19 cellular contexts compared by ENCODE assay signal in genomic region chr10:28849821-28850220, GRCh38.
"Had no signal": no experiment of that assay in that cellular context is flagged by ENCODE, and none has a peak within 500 bp of the region (broad histone marks: within the 10 kb centered on the region; RNA-seq: fewer than 3 reads in every experiment).

No MANE protein-coding gene starts in this region.

- H3K36me3 ChIP-seq: left ventricle myocardium inferior, right lobe of liver, vagina had no signal

- H3K27me3 ChIP-seq: right lobe of liver, vagina had no signal

- H3K4me3 ChIP-seq: left ventricle myocardium inferior, lung, right lobe of liver, vagina had no signal

- H3K4me1 ChIP-seq: right lobe of liver, vagina had no signal

- DNase-seq: activated CD4-positive, alpha-beta memory T cell treated with anti-CD3 and anti-CD28 coated beads for 36 hours; activated CD4-positive, alpha-beta T cell treated with anti-CD3 and anti-CD28 coated beads, Interleukin-2, amount 10 ng/mL, durations not matched to agents 24 days and 14 days; activated CD4-positive, CD25-positive, alpha-beta regulatory T cell treated with anti-CD3 and anti-CD28 coated beads, Interleukin-2, amount 50 U/mL, for 72 hours; activated CD8-positive, alpha-beta memory T cell treated with anti-CD3 and anti-CD28 coated beads, Interleukin-2, amount 50 U/mL, for 4 hours; activated gamma-delta T cell; activated naive CD4-positive, alpha-beta T cell treated with anti-CD3 and anti-CD28 coated beads, Interleukin-2, amount 10 ng/mL, durations not matched to agents 7 days and 5 days; activated naive CD8-positive, alpha-beta T cell treated with anti-CD3 and anti-CD28 coated beads, Interleukin-2, amount 10 ng/mL, durations not matched to agents 7 days and 5 days; activated T-cell treated with anti-CD3 and anti-CD28 coated beads, Interleukin-2, amount 50 U/mL, for 24 hours; amygdala; caudate nucleus; foreskin melanocyte; left ventricle myocardium inferior; right lobe of liver; stimulated activated CD4-positive, alpha-beta T cell treated with anti-CD3 and anti-CD28 coated beads, Interleukin-12 subunit alpha, Interleukin-12 subunit beta, amount 100 ng/mL, for 4 hours; stimulated activated CD4-positive, alpha-beta T cell treated with anti-CD3 and anti-CD28 coated beads, Interleukin-4, amount 100 ng/mL, for 1 hour; substantia nigra; T-cell had no signal

- H3K9me3 ChIP-seq: right lobe of liver, vagina had no signal

- H3K27ac ChIP-seq: left ventricle myocardium inferior, right lobe of liver, vagina had no signal
